1 cellular context compared by ENCODE assay signal in genomic region chr16:67632415-67633172, GRCh38.
TF ChIP-seq lines count a peak whose summit lies in the region.

No MANE protein-coding gene starts in this region.

TF ChIP-seq in HepG2, 621 proteins besides CTCF, POLR2A, EP300 and RAD21 (continues in another document):
- TF ChIP-seq TCF7 (IDR thresholded peaks at IDR 0.05; ENCODE audit: low read depth) (peak; percentile 66), PHF8 (CRISPR knock-in tag; IDR thresholded peaks at IDR 0.05) (0 out of 2 replicates have a peak, but pooled peaks have one; percentile 30), PITX1 (CRISPR knock-in tag; IDR thresholded peaks at IDR 0.05) (peak; percentile 44; the same call in 1 of the 2 replicates), HNF4A (CRISPR knock-in tag; IDR thresholded peaks at IDR 0.05) (peak; percentile 34), BCL6 (CRISPR knock-in tag; IDR thresholded peaks at IDR 0.05) (peak; percentile 90), NONO (IDR thresholded peaks at IDR 0.05) (no peak), NONO (CRISPR knock-in tag; conservative IDR thresholded peaks at IDR 0.05) (0 out of 2 replicates have a peak, but pooled peaks have one; percentile 42), ZMYM4 (CRISPR knock-in tag; IDR thresholded peaks at IDR 0.05) (peak; percentile 59), ZNF292 (CRISPR knock-in tag; IDR thresholded peaks at IDR 0.05; ENCODE audit: borderline replicate concordance, low read depth) (peak; percentile 56; the same call in 1 of the 2 replicates), LCORL (IDR thresholded peaks at IDR 0.05) (0 out of 2 replicates have a peak, but pooled peaks have one; percentile 24), LCORL (CRISPR knock-in tag; IDR thresholded peaks at IDR 0.05) (peak; percentile 85), SOX5 (CRISPR knock-in tag; IDR thresholded peaks at IDR 0.05; ENCODE audit: borderline replicate concordance) (peak; percentile 31; the same call in 1 of the 2 replicates), NCOA1 (CRISPR knock-in tag; IDR thresholded peaks at IDR 0.05) (peak; percentile 72; the same call in 1 of the 2 replicates), XRCC5 (optimal IDR thresholded peaks at IDR 0.05; ENCODE audit: low read length) (peak; percentile 64), ZBTB7B (CRISPR knock-in tag; IDR thresholded peaks at IDR 0.05) (0 out of 2 replicates have a peak, but pooled peaks have one; percentile 65), PAXIP1 (CRISPR knock-in tag; conservative IDR thresholded peaks at IDR 0.05) (peak; percentile 50), SMC3 (IDR thresholded peaks at IDR 0.05; ENCODE audit: low read length) (0 out of 2 replicates have a peak, but pooled peaks have one; percentile 10), ZNF800 (CRISPR knock-in tag; IDR thresholded peaks at IDR 0.05) (no peak), CEBPG (CRISPR knock-in tag; IDR thresholded peaks at IDR 0.05) (peak; percentile 60), GATAD2A (CRISPR knock-in tag; IDR thresholded peaks at IDR 0.05) (peak; percentile 59), NFIC (IDR thresholded peaks at IDR 0.05; ENCODE audit: low read length) (peak; percentile 72; the same call in 1 of the 2 replicates), NR3C1 (CRISPR knock-in tag; IDR thresholded peaks at IDR 0.05) (no peak), ZNF331 (CRISPR knock-in tag; IDR thresholded peaks at IDR 0.05) (peak; percentile 77), TEAD3 (CRISPR knock-in tag; optimal IDR thresholded peaks at IDR 0.05; ENCODE audit: borderline replicate concordance) (peak; percentile 28), FOXO4 (CRISPR knock-in tag; conservative IDR thresholded peaks at IDR 0.05) (0 out of 2 replicates have a peak, but pooled peaks have one; percentile 35)
- TF ChIP-seq, protein P1, sequence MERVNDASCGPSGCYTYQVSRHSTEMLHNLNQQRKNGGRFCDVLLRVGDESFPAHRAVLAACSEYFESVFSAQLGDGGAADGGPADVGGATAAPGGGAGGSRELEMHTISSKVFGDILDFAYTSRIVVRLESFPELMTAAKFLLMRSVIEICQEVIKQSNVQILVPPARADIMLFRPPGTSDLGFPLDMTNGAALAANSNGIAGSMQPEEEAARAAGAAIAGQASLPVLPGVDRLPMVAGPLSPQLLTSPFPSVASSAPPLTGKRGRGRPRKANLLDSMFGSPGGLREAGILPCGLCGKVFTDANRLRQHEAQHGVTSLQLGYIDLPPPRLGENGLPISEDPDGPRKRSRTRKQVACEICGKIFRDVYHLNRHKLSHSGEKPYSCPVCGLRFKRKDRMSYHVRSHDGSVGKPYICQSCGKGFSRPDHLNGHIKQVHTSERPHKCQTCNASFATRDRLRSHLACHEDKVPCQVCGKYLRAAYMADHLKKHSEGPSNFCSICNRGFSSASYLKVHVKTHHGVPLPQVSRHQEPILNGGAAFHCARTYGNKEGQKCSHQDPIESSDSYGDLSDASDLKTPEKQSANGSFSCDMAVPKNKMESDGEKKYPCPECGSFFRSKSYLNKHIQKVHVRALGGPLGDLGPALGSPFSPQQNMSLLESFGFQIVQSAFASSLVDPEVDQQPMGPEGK (CRISPR knock-in tag; IDR thresholded peaks at IDR 0.05) = peak; percentile 67
- TF ChIP-seq, protein P2, sequence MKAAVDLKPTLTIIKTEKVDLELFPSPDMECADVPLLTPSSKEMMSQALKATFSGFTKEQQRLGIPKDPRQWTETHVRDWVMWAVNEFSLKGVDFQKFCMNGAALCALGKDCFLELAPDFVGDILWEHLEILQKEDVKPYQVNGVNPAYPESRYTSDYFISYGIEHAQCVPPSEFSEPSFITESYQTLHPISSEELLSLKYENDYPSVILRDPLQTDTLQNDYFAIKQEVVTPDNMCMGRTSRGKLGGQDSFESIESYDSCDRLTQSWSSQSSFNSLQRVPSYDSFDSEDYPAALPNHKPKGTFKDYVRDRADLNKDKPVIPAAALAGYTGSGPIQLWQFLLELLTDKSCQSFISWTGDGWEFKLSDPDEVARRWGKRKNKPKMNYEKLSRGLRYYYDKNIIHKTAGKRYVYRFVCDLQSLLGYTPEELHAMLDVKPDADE (CRISPR knock-in tag; IDR thresholded peaks at IDR 0.05) = no peak
- TF ChIP-seq, protein P3, sequence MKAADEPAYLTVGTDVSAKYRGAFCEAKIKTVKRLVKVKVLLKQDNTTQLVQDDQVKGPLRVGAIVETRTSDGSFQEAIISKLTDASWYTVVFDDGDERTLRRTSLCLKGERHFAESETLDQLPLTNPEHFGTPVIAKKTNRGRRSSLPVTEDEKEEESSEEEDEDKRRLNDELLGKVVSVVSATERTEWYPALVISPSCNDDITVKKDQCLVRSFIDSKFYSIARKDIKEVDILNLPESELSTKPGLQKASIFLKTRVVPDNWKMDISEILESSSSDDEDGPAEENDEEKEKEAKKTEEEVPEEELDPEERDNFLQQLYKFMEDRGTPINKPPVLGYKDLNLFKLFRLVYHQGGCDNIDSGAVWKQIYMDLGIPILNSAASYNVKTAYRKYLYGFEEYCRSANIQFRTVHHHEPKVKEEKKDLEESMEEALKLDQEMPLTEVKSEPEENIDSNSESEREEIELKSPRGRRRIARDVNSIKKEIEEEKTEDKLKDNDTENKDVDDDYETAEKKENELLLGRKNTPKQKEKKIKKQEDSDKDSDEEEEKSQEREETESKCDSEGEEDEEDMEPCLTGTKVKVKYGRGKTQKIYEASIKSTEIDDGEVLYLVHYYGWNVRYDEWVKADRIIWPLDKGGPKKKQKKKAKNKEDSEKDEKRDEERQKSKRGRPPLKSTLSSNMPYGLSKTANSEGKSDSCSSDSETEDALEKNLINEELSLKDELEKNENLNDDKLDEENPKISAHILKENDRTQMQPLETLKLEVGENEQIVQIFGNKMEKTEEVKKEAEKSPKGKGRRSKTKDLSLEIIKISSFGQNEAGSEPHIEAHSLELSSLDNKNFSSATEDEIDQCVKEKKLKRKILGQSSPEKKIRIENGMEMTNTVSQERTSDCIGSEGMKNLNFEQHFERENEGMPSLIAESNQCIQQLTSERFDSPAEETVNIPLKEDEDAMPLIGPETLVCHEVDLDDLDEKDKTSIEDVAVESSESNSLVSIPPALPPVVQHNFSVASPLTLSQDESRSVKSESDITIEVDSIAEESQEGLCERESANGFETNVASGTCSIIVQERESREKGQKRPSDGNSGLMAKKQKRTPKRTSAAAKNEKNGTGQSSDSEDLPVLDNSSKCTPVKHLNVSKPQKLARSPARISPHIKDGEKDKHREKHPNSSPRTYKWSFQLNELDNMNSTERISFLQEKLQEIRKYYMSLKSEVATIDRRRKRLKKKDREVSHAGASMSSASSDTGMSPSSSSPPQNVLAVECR (CRISPR knock-in tag; IDR thresholded peaks at IDR 0.05; ENCODE audit: borderline replicate concordance) = peak; percentile 57; the same call in 1 of the 2 replicates
- TF ChIP-seq, protein P4, sequence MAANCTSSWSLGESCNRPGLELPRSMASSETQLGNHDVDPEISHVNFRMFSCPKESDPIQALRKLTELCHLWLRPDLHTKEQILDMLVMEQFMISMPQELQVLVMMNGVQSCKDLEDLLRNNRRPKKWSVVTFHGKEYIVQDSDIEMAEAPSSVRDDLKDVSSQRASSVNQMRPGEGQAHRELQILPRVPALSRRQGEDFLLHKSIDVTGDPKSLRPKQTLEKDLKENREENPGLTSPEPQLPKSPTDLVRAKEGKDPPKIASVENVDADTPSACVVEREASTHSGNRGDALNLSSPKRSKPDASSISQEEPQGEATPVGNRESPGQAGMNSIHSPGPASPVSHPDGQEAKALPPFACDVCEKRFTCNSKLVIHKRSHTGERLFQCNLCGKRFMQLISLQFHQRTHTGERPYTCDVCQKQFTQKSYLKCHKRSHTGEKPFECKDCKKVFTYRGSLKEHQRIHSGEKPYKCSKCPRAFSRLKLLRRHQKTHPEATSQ (CRISPR knock-in tag; IDR thresholded peaks at IDR 0.05; ENCODE audit: borderline replicate concordance) = 0 out of 2 replicates have a peak, but pooled peaks have one; percentile 20
- TF ChIP-seq, protein P5, sequence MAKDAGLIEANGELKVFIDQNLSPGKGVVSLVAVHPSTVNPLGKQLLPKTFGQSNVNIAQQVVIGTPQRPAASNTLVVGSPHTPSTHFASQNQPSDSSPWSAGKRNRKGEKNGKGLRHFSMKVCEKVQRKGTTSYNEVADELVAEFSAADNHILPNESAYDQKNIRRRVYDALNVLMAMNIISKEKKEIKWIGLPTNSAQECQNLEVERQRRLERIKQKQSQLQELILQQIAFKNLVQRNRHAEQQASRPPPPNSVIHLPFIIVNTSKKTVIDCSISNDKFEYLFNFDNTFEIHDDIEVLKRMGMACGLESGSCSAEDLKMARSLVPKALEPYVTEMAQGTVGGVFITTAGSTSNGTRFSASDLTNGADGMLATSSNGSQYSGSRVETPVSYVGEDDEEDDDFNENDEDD (CRISPR knock-in tag; IDR thresholded peaks at IDR 0.05; ENCODE audit: borderline replicate concordance) = 0 out of 2 replicates have a peak, but pooled peaks have one; percentile 15
- TF ChIP-seq, protein P6, sequence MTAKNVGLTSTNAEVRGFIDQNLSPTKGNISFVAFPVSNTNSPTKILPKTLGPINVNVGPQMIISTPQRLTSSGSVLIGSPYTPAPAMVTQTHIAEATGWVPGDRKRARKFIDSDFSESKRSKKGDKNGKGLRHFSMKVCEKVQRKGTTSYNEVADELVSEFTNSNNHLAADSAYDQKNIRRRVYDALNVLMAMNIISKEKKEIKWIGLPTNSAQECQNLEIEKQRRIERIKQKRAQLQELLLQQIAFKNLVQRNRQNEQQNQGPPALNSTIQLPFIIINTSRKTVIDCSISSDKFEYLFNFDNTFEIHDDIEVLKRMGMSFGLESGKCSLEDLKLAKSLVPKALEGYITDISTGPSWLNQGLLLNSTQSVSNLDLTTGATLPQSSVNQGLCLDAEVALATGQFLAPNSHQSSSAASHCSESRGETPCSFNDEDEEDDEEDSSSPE (CRISPR knock-in tag; IDR thresholded peaks at IDR 0.05) = 0 out of 2 replicates have a peak, but pooled peaks have one; percentile 28
- TF ChIP-seq, protein P7, sequence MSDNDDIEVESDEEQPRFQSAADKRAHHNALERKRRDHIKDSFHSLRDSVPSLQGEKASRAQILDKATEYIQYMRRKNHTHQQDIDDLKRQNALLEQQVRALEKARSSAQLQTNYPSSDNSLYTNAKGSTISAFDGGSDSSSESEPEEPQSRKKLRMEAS (IDR thresholded peaks at IDR 0.05) = 0 out of 2 replicates have a peak, but pooled peaks have one; percentile 24
- TF ChIP-seq, protein P8, sequence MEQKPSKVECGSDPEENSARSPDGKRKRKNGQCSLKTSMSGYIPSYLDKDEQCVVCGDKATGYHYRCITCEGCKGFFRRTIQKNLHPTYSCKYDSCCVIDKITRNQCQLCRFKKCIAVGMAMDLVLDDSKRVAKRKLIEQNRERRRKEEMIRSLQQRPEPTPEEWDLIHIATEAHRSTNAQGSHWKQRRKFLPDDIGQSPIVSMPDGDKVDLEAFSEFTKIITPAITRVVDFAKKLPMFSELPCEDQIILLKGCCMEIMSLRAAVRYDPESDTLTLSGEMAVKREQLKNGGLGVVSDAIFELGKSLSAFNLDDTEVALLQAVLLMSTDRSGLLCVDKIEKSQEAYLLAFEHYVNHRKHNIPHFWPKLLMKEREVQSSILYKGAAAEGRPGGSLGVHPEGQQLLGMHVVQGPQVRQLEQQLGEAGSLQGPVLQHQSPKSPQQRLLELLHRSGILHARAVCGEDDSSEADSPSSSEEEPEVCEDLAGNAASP (CRISPR knock-in tag; IDR thresholded peaks at IDR 0.05; ENCODE audit: borderline replicate concordance) = peak; percentile 15; the same call in 1 of the 2 replicates
